18 cellular contexts compared by ENCODE assay signal in genomic region chr17:65229596-65229995, GRCh38.
A peak's percentile ranks its signal among the peaks of the same experiment; 100 is the strongest.
DNase-seq lines count a peak whose midpoint lies in the region; ATAC-seq, FAIRE-seq and TF ChIP-seq lines count a peak whose summit lies in the region.
"Had no signal": no experiment of that assay in that cellular context is flagged by ENCODE, and none has a peak within 500 bp of the region (broad histone marks: within the 10 kb centered on the region; RNA-seq: fewer than 3 reads in every experiment).

No MANE protein-coding gene starts in this region.

- 67% methylated on average over 3 of the region's 3 CpGs for WGBS in GM12878 (ENCODE audit: insufficient coverage, insufficient replicate concordance, low lambda C conversion rate, missing lambda C conversion rate)
- 89 to 90% methylated on average over 3 of the region's 3 CpGs for WGBS in tibial nerve, 2 donors

- RAD21 ChIA-PET in GM12878 (lab: Charles Lee; ENCODE audit: unreplicated experiment): interaction anchor here (1.5 to 1.7 kb wide), 2 partner anchors 338 to 936 kb away, joined by 3 to 4 read pairs; no protein-coding TSS in a partner anchor

- intact Hi-C loops in GM12878 (cut with micrococcal nuclease; ENCODE audit: unreplicated experiment): no loop called here

- no peak for TF ChIP-seq CTCF in OCI-LY3 (IDR thresholded peaks at IDR 0.05; ENCODE audit: low read depth, low read length)
- no peak for TF ChIP-seq CTCF in GM12878 (IDR thresholded peaks at IDR 0.05 in 2 of 3, conservative IDR thresholded peaks at IDR 0.05 in 1 of 3; ENCODE audit: control insufficient read depth in 2 of 3, extremely low read depth in 1 of 3, insufficient read depth in 1 of 3, low read depth in 3 of 3, low read length in 3 of 3)
- TF ChIP-seq CTCF in tibial nerve (IDR thresholded peaks at IDR 0.05): no peak

- TF ChIP-seq POLR2A in GM12878 (IDR thresholded peaks at IDR 0.05; ENCODE audit: low read depth, low read length) (no peak), tibial nerve (IDR thresholded peaks at IDR 0.05) (no peak)

- H3K9ac ChIP-seq in BLaER1: no peak overlapping the region
- H3K9ac ChIP-seq in OCI-LY3 (ENCODE audit: low read length): peak overlapping the region; percentile 30; the same call in 1 of the 2 replicates
- no peak overlapping the region for H3K9ac ChIP-seq in GM12878 (ENCODE audit: control insufficient read depth, insufficient read depth, low read length)

- no peaks in the 10 kb centered on the region for H3K9me3 ChIP-seq in BLaER1
- no peaks in the 10 kb centered on the region for H3K9me3 ChIP-seq in OCI-LY3 (ENCODE audit: insufficient read depth, low read length)
- no peaks in the 10 kb centered on the region; the same call in 2 of the 3 replicates for H3K9me3 ChIP-seq in GM12878 (replicated peaks; ENCODE audit: control insufficient read depth, insufficient read depth, low read length)
- H3K9me3 ChIP-seq in tibial nerve: no peaks in the 10 kb centered on the region
- H3K9me3 ChIP-seq: ovary, spleen had no signal

- H3K79me2 ChIP-seq in OCI-LY3 (ENCODE audit: low read length) (no peaks in the 10 kb centered on the region), GM12878 (ENCODE audit: control insufficient read depth, insufficient read depth, low read length) (no peaks in the 10 kb centered on the region)

- no peak for TF ChIP-seq RAD21 in GM12878 (IDR thresholded peaks at IDR 0.05; ENCODE audit: insufficient read depth, low read depth, low read length)

- H3K36me3 ChIP-seq in BLaER1 (no peaks in the 10 kb centered on the region), OCI-LY3 (replicated peaks; ENCODE audit: low read depth, low read length) (no peaks in the 10 kb centered on the region), GM12878 (ENCODE audit: control insufficient read depth in 2 of 2, insufficient read depth in 2 of 2, low read length in 1 of 2) (no peaks in the 10 kb centered on the region; a peak in 1 of 4 replicates), tibial nerve (no peaks in the 10 kb centered on the region)
- H3K36me3 ChIP-seq: ovary, spleen had no signal

- DNase-seq in GM12878 (ENCODE audit: low read depth, low spot score) (no peak), hypothalamus (lab: John Stamatoyannopoulos, UW) (no peak), tibial nerve (ENCODE audit: low spot score in 2 of 2) (no peak)
- DNase-seq: activated gamma-delta T cell, caudate nucleus, DMS153, NCI-H1694, NCI-H510A treated with DMSO at 0.1 percent for 48 hours, ovary, spleen had no signal

- H3K4me1 ChIP-seq in BLaER1: peaks cover 31% of the 10 kb centered on the region
- peaks cover 27% of the 10 kb centered on the region for H3K4me1 ChIP-seq in OCI-LY3 (ENCODE audit: low read length)
- peaks cover 20% of the 10 kb centered on the region for H3K4me1 ChIP-seq in GM12878 (ENCODE audit: control insufficient read depth, insufficient read depth, low read length)
- peaks cover 0 to 11% (median 0%) of the 10 kb centered on the region in 4 donors for H3K4me1 ChIP-seq in tibial nerve
- H3K4me1 ChIP-seq: foreskin keratinocyte had no signal

- BruUV-seq in GM12878 (replicated peaks; lab: Mats Ljungman, UMichigan): no TSS peak

- peak overlapping the region; percentile 78 for H3K4me2 ChIP-seq in BLaER1
- peak overlapping the region; percentile 87 for H3K4me2 ChIP-seq in OCI-LY3 (ENCODE audit: low read length)
- H3K4me2 ChIP-seq in GM12878 (ENCODE audit: control insufficient read depth, insufficient read depth): peak overlapping the region; percentile 85

- H3K27ac ChIP-seq in BLaER1 (no peak overlapping the region), OCI-LY3 (ENCODE audit: low read length) (peak overlapping the region; percentile 56), GM12878 (ENCODE audit: control insufficient read depth, insufficient read depth) (peak overlapping the region; percentile 35; the same call in 1 of the 2 replicates), tibial nerve (no peak overlapping the region)
- H3K27ac ChIP-seq: foreskin keratinocyte, ovary had no signal

- H4K20me1 ChIP-seq in BLaER1: no peaks in the 10 kb centered on the region
- H4K20me1 ChIP-seq in OCI-LY3 (ENCODE audit: insufficient read depth, low read length): no peaks in the 10 kb centered on the region
- no peaks in the 10 kb centered on the region for H4K20me1 ChIP-seq in GM12878 (ENCODE audit: control insufficient read depth, insufficient read depth)

- CTCF ChIA-PET in GM12878 (lab: Yijun Ruan, JAX): interaction anchor here (1.7 to 4.8 kb wide), 3 partner anchors 11 to 936 kb away, joined by 5 to 60 read pairs (median 12); no protein-coding TSS in a partner anchor

- POLR2A ChIA-PET in GM12878 (lab: Charles Lee): interaction anchor here (0.7 kb wide), 1 partner anchor 48 kb away, joined by 3 read pairs; no protein-coding TSS in a partner anchor

- SMC1A ChIA-PET in GM12878 (lab: Charles Lee; ENCODE audit: uncharacterized antibody, unreplicated experiment): interaction anchor here (0.5 to 2.3 kb wide), 7 partner anchors 48 to 936 kb away, joined by 3 to 10 read pairs (median 3); no protein-coding TSS in a partner anchor

- no peak for FAIRE-seq in GM12878 (lab: Jason Lieb, UNC)
- FAIRE-seq: keratinocyte, RCC 7860 had no signal

- H3K4me3 ChIP-seq in BLaER1 (no peak overlapping the region), OCI-LY3 (ENCODE audit: low read length) (peak overlapping the region; percentile 65), GM12878 (no peak overlapping the region), tibial nerve (no peak overlapping the region)
- H3K4me3 ChIP-seq: ovary had no signal

- H3K27me3 ChIP-seq in BLaER1 (no peaks in the 10 kb centered on the region), OCI-LY3 (ENCODE audit: low read depth, low read length) (peaks cover 32% of the 10 kb centered on the region), GM12878 (replicated peaks in 1 of 2; ENCODE audit: control insufficient read depth in 2 of 2, insufficient read depth in 2 of 2, low read length in 1 of 2) (no peaks in the 10 kb centered on the region), tibial nerve (peaks cover 0 to 10% of the 10 kb centered on the region in 2 donors)
- H3K27me3 ChIP-seq: ovary had no signal

- in situ Hi-C loops in GM12878 (cut with MboI): no loop called here

- peak; percentile 25 for ATAC-seq in GM18870 (IDR thresholded peaks at IDR 0.05; ENCODE audit: unreplicated experiment)
- ATAC-seq in GM12878: peak; percentile 56
- no peak for ATAC-seq in HG02642 (IDR thresholded peaks at IDR 0.05; ENCODE audit: poor library complexity, unreplicated experiment)
- ATAC-seq in HG02852 (IDR thresholded peaks at IDR 0.05; ENCODE audit: unreplicated experiment): no peak
- ATAC-seq: foreskin keratinocyte had no signal

- H2AFZ ChIP-seq in OCI-LY3 (ENCODE audit: low read depth, low read length) (no peak overlapping the region), GM12878 (ENCODE audit: control insufficient read depth, low read depth, low read length) (peak overlapping the region; percentile 9; the same call in 1 of the 2 replicates)

- TF ChIP-seq EP300 in GM12878 (IDR thresholded peaks at IDR 0.05; ENCODE audit: borderline replicate concordance in 1 of 2, control insufficient read depth in 1 of 2, low read depth in 2 of 2, low read length in 2 of 2) (no peak), tibial nerve (IDR thresholded peaks at IDR 0.05) (no peak)

TF ChIP-seq in GM12878, 131 proteins besides CTCF, POLR2A, EP300 and RAD21:
- no peak for TF ChIP-seq CREM (IDR thresholded peaks at IDR 0.05; ENCODE audit: low read depth)
- TF ChIP-seq EGR1 (IDR thresholded peaks at IDR 0.05; ENCODE audit: borderline replicate concordance in 1 of 2, low read depth in 2 of 2, low read length in 2 of 2): no peak
- no peak for TF ChIP-seq NR2F1 (conservative IDR thresholded peaks at IDR 0.05)
- TF ChIP-seq SREBF2 (IDR thresholded peaks at IDR 0.05; ENCODE audit: low read length): no peak
- 0 out of 2 replicates have a peak, but pooled peaks have one; percentile 7 for TF ChIP-seq IRF4 (IDR thresholded peaks at IDR 0.05; ENCODE audit: low read depth, low read length)
- TF ChIP-seq HCFC1 (IDR thresholded peaks at IDR 0.05; ENCODE audit: low read length): no peak
- TF ChIP-seq BMI1 (IDR thresholded peaks at IDR 0.05; ENCODE audit: borderline replicate concordance): no peak
- peak; percentile 77 for TF ChIP-seq SPI1 (IDR thresholded peaks at IDR 0.05; ENCODE audit: borderline replicate concordance, insufficient read depth, low read depth, low read length)
TF ChIP-seq in GM12878: peak in this region for 2.

Comparison
In these comparisons a context has a peak if more than half of its experiments do, and no peak if none do; other contexts are left out.
1. H3K27ac ChIP-seq: peak in OCI-LY3 (single experiment) and GM12878 (single experiment); none in BLaER1 (single experiment) and tibial nerve (0 of 4).
2. ATAC-seq: peak in GM18870 (single experiment) and GM12878 (single experiment); none in HG02642 (single experiment) and HG02852 (single experiment).
3. Peak in every context shown above with its lines, with median percentiles within 50 percentile points of each other: H3K4me2 ChIP-seq.